ENCODE assay signal across 9 cellular contexts in the genomic region with DNA sequence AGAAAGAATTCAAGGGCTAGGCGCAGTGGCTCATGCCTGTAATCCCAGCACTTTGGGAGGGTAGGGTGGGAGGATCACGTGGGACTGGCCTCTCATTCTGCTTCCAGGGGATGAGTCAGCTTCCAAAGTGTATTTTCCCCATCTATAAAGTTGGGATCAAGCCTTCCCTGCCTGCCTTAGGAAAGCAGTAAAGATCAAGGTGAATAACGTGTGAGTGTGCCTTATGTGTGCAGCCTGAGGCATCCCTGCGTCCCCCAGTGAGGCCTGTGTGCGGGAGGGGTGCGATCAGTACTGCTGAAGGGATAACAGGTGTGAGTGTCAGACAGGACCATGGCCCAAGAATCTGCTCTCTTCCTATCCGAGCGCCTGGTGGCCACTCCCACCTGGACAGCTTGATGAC.
"Had no signal": no experiment of that assay in that cellular context is flagged by ENCODE, and none has a peak within 500 bp of the region (broad histone marks: within the 10 kb centered on the region; RNA-seq: fewer than 3 reads in every experiment).

No MANE protein-coding gene starts in this region.

- H3K4me3 ChIP-seq: GM23248, HAP-1 had no signal

- H3K9me3 ChIP-seq: HAP-1 had no signal

- H3K4me1 ChIP-seq: HAP-1 had no signal

- DNase-seq: GM23248, GOT3, H7, HFFc6, IMR-90, KBM-7 had no signal

- ATAC-seq: HCT116 had no signal

- H3K27ac ChIP-seq: GM23248, HL-60 had no signal

- H3K9ac ChIP-seq: GM23248 had no signal

- H2AFZ ChIP-seq: GM23248 had no signal
